17 cellular contexts compared by ENCODE assay signal in genomic region chr4:150369434-150370141, GRCh38.
DNase-seq lines count a peak whose midpoint lies in the region; ATAC-seq, FAIRE-seq and TF ChIP-seq lines count a peak whose summit lies in the region.
"Had no signal": no experiment of that assay in that cellular context is flagged by ENCODE, and none has a peak within 500 bp of the region (broad histone marks: within the 10 kb centered on the region; RNA-seq: fewer than 3 reads in every experiment).

No MANE protein-coding gene starts in this region.

- H3K4me2 ChIP-seq in K562 (ENCODE audit: insufficient read depth, low read length) (no peak overlapping the region), PC-9 (no peak overlapping the region)

- no peaks in the 10 kb centered on the region for H3K9me2 ChIP-seq in PC-9 (ENCODE audit: insufficient read depth)

- no peak for TF ChIP-seq POLR2A in K562 (conservative IDR thresholded peaks at IDR 0.05)
- TF ChIP-seq POLR2A in sigmoid colon (IDR thresholded peaks at IDR 0.05): no peak

- H3K79me2 ChIP-seq in K562 (ENCODE audit: control insufficient read depth, insufficient read depth, low read length) (no peaks in the 10 kb centered on the region), PC-9 (ENCODE audit: low read depth) (no peaks in the 10 kb centered on the region)

- no peaks in the 10 kb centered on the region for H3K36me3 ChIP-seq in HEK293 (ENCODE audit: control insufficient read depth in 2 of 2, insufficient read depth in 1 of 2, low read length in 2 of 2)
- H3K36me3 ChIP-seq in K562 (ENCODE audit: control insufficient read depth, insufficient read depth, low read length): no peaks in the 10 kb centered on the region
- H3K36me3 ChIP-seq in sigmoid colon: no peaks in the 10 kb centered on the region
- H3K36me3 ChIP-seq in PC-9 (ENCODE audit: low read depth): no peaks in the 10 kb centered on the region

- no peaks in the 10 kb centered on the region for H3K9me1 ChIP-seq in K562 (ENCODE audit: control insufficient read depth, insufficient read depth, low read length)

- FAIRE-seq in D721Med (lab: Jason Lieb, UNC) (peak; percentile 29), K562 (lab: Jason Lieb, UNC) (peak; percentile 37)
- FAIRE-seq: GM12878, H1 had no signal

- H4K20me1 ChIP-seq in K562 (replicated peaks; ENCODE audit: control insufficient read depth, insufficient read depth, low read length) (no peaks in the 10 kb centered on the region), PC-9 (ENCODE audit: insufficient read depth) (no peaks in the 10 kb centered on the region)

- H3K9ac ChIP-seq in K562 (ENCODE audit: insufficient read depth in 1 of 2, low read depth in 2 of 2, low read length in 2 of 2): no peak overlapping the region
- H3K9ac ChIP-seq: GM23248 had no signal

- intact Hi-C loops in K562 (cut with micrococcal nuclease): no loop called here
- intact Hi-C loops in sigmoid colon (cut with DNase I): no loop called here
- intact Hi-C loops in PC-9 (cut with micrococcal nuclease; ENCODE audit: unreplicated experiment): no loop called here

- no peak for DNase-seq in D721Med (ENCODE audit: insufficient read length, low spot score)
- DNase-seq in K562 (ENCODE audit: extremely low read depth in 1 of 4, low spot score in 3 of 4): no peak
- DNase-seq in sigmoid colon: no peak
- no peak for DNase-seq in PC-9
- no peak for DNase-seq in NCI-H1105 treated with DMSO at 0.1 percent for 48 hours (lab: John Stamatoyannopoulos, UW)
- no peak for DNase-seq in omental fat pad (ENCODE audit: low spot score)
- DNase-seq: Calu3; CD4-positive, alpha-beta memory T cell; DMS79; EL; GDM1; GM23248; H7; HCEC 1CT had no signal

- H3K27me3 ChIP-seq in K562 (ENCODE audit: control insufficient read depth in 2 of 2, insufficient read depth in 2 of 2, low read length in 2 of 2): no peaks in the 10 kb centered on the region
- H3K27me3 ChIP-seq in sigmoid colon: no peaks in the 10 kb centered on the region
- no peaks in the 10 kb centered on the region for H3K27me3 ChIP-seq in PC-9 (ENCODE audit: insufficient read depth, low read depth)

- no peaks in the 10 kb centered on the region for H3F3A ChIP-seq in PC-9 (ENCODE audit: insufficient read depth, low read depth)

- POLR2A ChIA-PET in HEK293 (lab: Yijun Ruan, JAX) (no interaction called here), K562 (lab: Yijun Ruan, JAX) (interaction anchor here (0.6 kb wide), 1 partner anchor 46 kb away, joined by 3 read pairs; no protein-coding TSS in a partner anchor), PC-9 (lab: Charles Lee; ENCODE audit: unreplicated experiment) (no interaction called here)

- CTCF ChIA-PET in HEK293 (lab: Yijun Ruan, JAX) (interaction anchor here (0.7 kb wide), 1 partner anchor 111 kb away, joined by 5 read pairs; no protein-coding TSS in a partner anchor), K562 (lab: Yijun Ruan, JAX; ENCODE audit: low intra/inter-chr PET ratio) (no interaction called here), PC-9 (lab: Charles Lee) (no interaction called here)

- TF ChIP-seq EP300 in K562 (IDR thresholded peaks at IDR 0.05; ENCODE audit: low read length) (no peak), sigmoid colon (IDR thresholded peaks at IDR 0.05) (no peak)

- TF ChIP-seq CTCF in D721Med (IDR thresholded peaks at IDR 0.05; ENCODE audit: insufficient read depth, missing control alignments) (no peak), HEK293 (tag by site-specific recombination; IDR thresholded peaks at IDR 0.05) (no peak), K562 (IDR thresholded peaks at IDR 0.05 in 2 of 3, conservative IDR thresholded peaks at IDR 0.05 in 1 of 3; ENCODE audit: insufficient read depth in 2 of 3, low read depth in 1 of 3, low read length in 3 of 3) (no peak), sigmoid colon (IDR thresholded peaks at IDR 0.05) (no peak), PC-9 (conservative IDR thresholded peaks at IDR 0.05) (no peak), omental fat pad (IDR thresholded peaks at IDR 0.05) (no peak)

- H3K4me3 ChIP-seq in HEK293 (ENCODE audit: low read depth, low read length) (no peak overlapping the region), K562 (no peak overlapping the region), sigmoid colon (no peak overlapping the region), PC-9 (no peak overlapping the region)
- H3K4me3 ChIP-seq: GM12878, GM23248 had no signal

- H3K4me1 ChIP-seq in HEK293 (ENCODE audit: control insufficient read depth, insufficient read depth, low read length) (no peaks in the 10 kb centered on the region), K562 (replicated peaks in 1 of 2; ENCODE audit: control insufficient read depth in 2 of 2, insufficient read depth in 2 of 2, low read length in 2 of 2) (peaks cover 0 to 14% of the 10 kb centered on the region in 2 experiments; a peak in 1 of 5 replicates), sigmoid colon (peaks cover 0 to 42% (median 21%) of the 10 kb centered on the region in 4 donors), PC-9 (replicated peaks; ENCODE audit: insufficient read depth) (no peaks in the 10 kb centered on the region)

- H3K9me3 ChIP-seq in HEK293 (ENCODE audit: control insufficient read depth, insufficient read depth, low read depth, low read length): no peaks in the 10 kb centered on the region
- H3K9me3 ChIP-seq in K562 (replicated peaks; ENCODE audit: control insufficient read depth, insufficient read depth, low read depth, low read length): no peaks in the 10 kb centered on the region
- H3K9me3 ChIP-seq in sigmoid colon: no peaks in the 10 kb centered on the region
- H3K9me3 ChIP-seq in PC-9 (ENCODE audit: insufficient read depth, low read depth): no peaks in the 10 kb centered on the region

- BruUV-seq in K562 (replicated peaks; lab: Mats Ljungman, UMichigan) (no TSS peak), PC-9 (replicated peaks; lab: Mats Ljungman, UMichigan) (no TSS peak)

- in situ Hi-C loops in K562 (cut with MboI): no loop called here

- ATAC-seq in K562 (peak; percentile 38; the same call in 2 of the 3 replicates), omental fat pad (ENCODE audit: low FRiP score) (no peak)
- ATAC-seq: GM12878 had no signal

- no peak overlapping the region for H2AFZ ChIP-seq in K562 (ENCODE audit: low read depth, low read length)
- no peak overlapping the region for H2AFZ ChIP-seq in PC-9
- H2AFZ ChIP-seq: GM23248 had no signal

- WGBS in K562 (ENCODE audit: insufficient coverage, low coverage, missing lambda C conversion rate): 27% methylated on average over 3 of the region's 3 CpGs
- WGBS in sigmoid colon, 2 donors: 79 to 94% methylated on average over 3 of the region's 3 CpGs

- no peak for TF ChIP-seq RAD21 in K562 (CRISPR knock-in tag; conservative IDR thresholded peaks at IDR 0.05 in 1 of 2, IDR thresholded peaks at IDR 0.05 in 1 of 2)

- no peak overlapping the region for H3K27ac ChIP-seq in HEK293 (ENCODE audit: extremely low read depth, low read depth, low read length)
- no peak overlapping the region for H3K27ac ChIP-seq in K562 (ENCODE audit: extremely low read depth, low read depth, low read length)
- H3K27ac ChIP-seq in sigmoid colon: peak overlapping the region in 3 of 4 donors; percentile 62 to 68 (median 66)
- H3K27ac ChIP-seq in PC-9: no peak overlapping the region
- H3K27ac ChIP-seq: GM23248 had no signal

TF ChIP-seq in HEK293, 187 proteins besides CTCF, POLR2A, EP300 and RAD21:
- TF ChIP-seq FEZF1 (tag by site-specific recombination; IDR thresholded peaks at IDR 0.05): peak; percentile 23; the same call in 1 of the 2 replicates
- TF ChIP-seq ZNF112 (tag by site-specific recombination; IDR thresholded peaks at IDR 0.05): no peak

TF ChIP-seq in K562, 482 proteins besides CTCF, POLR2A, EP300 and RAD21 (continues in another document):
- TF ChIP-seq, protein P1, sequence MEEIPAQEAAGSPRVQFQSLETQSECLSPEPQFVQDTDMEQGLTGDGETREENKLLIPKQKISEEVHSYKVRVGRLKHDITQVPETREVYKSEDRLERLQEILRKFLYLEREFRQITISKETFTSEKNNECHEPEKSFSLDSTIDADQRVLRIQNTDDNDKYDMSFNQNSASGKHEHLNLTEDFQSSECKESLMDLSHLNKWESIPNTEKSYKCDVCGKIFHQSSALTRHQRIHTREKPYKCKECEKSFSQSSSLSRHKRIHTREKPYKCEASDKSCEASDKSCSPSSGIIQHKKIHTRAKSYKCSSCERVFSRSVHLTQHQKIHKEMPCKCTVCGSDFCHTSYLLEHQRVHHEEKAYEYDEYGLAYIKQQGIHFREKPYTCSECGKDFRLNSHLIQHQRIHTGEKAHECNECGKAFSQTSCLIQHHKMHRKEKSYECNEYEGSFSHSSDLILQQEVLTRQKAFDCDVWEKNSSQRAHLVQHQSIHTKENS (CRISPR knock-in tag; IDR thresholded peaks at IDR 0.05): no peak
- TF ChIP-seq ILK (tag; IDR thresholded peaks at IDR 0.05; ENCODE audit: borderline replicate concordance, low read depth) (no peak), ZFPM2 (CRISPR knock-in tag; IDR thresholded peaks at IDR 0.05) (no peak), C11orf30 (IDR thresholded peaks at IDR 0.05; ENCODE audit: low read depth) (peak; percentile 42; the same call in 1 of the 2 replicates), NONO (IDR thresholded peaks at IDR 0.05; ENCODE audit: low read depth in 2 of 2, low read length in 1 of 2) (no peak), ZNF75A (CRISPR knock-in tag; IDR thresholded peaks at IDR 0.05) (no peak)
- TF ChIP-seq, protein P2, sequence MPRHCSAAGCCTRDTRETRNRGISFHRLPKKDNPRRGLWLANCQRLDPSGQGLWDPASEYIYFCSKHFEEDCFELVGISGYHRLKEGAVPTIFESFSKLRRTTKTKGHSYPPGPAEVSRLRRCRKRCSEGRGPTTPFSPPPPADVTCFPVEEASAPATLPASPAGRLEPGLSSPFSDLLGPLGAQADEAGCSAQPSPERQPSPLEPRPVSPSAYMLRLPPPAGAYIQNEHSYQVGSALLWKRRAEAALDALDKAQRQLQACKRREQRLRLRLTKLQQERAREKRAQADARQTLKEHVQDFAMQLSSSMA (CRISPR knock-in tag; IDR thresholded peaks at IDR 0.05): no peak

Comparison
In these comparisons a context has a peak if more than half of its experiments do, and no peak if none do; other contexts are left out.
1. H3K27ac ChIP-seq: peak in sigmoid colon (3 of 4); none in HEK293 (single experiment), K562 (single experiment) and PC-9 (single experiment).